In the genomic region with DNA sequence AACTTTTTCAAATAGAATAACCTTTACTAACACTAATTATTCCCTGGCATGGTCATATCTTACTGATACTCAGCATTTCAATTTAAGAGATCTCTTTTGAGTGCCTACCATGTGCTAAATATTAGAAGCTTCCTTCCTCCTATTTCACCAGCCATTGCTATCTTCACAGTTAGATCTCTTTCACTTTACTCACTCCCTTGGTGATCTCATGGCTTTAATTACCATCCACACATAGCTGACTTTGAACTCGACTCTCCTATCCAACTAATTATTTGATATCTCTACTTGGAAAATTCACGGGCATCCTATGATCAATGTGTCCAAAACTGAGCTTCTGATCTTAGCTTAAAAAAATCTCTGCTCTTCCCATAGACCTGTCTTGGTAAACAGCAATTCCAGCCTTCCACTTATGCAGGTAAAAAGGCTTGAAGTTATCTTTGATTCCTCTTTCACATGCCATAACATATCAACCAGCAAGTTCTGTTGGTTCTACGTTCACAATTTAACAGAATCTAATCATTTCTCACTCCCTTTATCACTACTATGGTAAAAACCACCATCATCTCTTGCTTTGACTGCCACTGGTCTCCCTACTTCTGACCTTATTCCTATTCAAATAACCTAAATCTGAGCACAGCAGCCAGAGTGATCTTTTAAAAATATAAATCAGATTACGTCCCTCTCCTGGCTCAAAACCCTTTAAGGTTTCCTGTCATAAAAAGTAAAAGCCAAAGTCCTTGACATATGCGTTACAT, we compare ENCODE assay signal across 25 cellular contexts.
"Had no signal": no experiment of that assay in that cellular context is flagged by ENCODE, and none has a peak within 500 bp of the region (broad histone marks: within the 10 kb centered on the region; RNA-seq: fewer than 3 reads in every experiment).

No MANE protein-coding gene starts in this region.

- H3K27ac Mint-ChIP-seq: activated CD4-positive, alpha-beta memory T cell treated with anti-CD3 and anti-CD28 coated beads, Interleukin-2, amount 10 ng/mL, durations not matched to agents 7 days and 5 days; activated CD4-positive, alpha-beta T cell treated with anti-CD3 and anti-CD28 coated beads, Interleukin-2, amount 10 ng/mL, durations not matched to agents 7 days and 5 days; activated naive CD4-positive, alpha-beta T cell treated with anti-CD3 and anti-CD28 coated beads for 36 hours; activated T-cell treated with anti-CD3 and anti-CD28 coated beads, Interleukin-2, amount 50 U/mL, for 24 hours; stimulated activated naive CD8-positive, alpha-beta T cell treated with anti-CD3 and anti-CD28 coated beads, Interleukin-15, Interleukin-2, amounts not matched to agents 100 ng/mL and 50 ng/mL, for 24 hours had no signal

- H3K27me3 ChIP-seq: brain microvascular endothelial cell, heart left ventricle, uterus had no signal

- DNase-seq: activated CD4-positive, alpha-beta memory T cell treated with anti-CD3 and anti-CD28 coated beads, Interleukin-2, amount 10 ng/mL, durations not matched to agents 7 days and 5 days; activated CD4-positive, alpha-beta T cell treated with anti-CD3 and anti-CD28 coated beads for 1 hour; activated CD4-positive, alpha-beta T cell treated with anti-CD3 and anti-CD28 coated beads, Interleukin-2, amount 10 ng/mL, durations not matched to agents 7 days and 5 days; activated CD8-positive, alpha-beta memory T cell treated with anti-CD3 and anti-CD28 coated beads, Interleukin-2, amount 50 U/mL, for 48 hours; activated effector memory CD4-positive, alpha-beta T cell treated with Interleukin-2 at 50 U/mL for 16 hours; activated naive CD4-positive, alpha-beta T cell treated with anti-CD3 and anti-CD28 coated beads for 36 hours; activated T-cell treated with anti-CD3 and anti-CD28 coated beads, Interleukin-2, amount 50 U/mL, for 24 hours; amniotic stem cell; brain microvascular endothelial cell; caudate nucleus; cortex of kidney; heart left ventricle; hypothalamus; lower lobe of right lung; mesendoderm; nucleus accumbens; right cardiac atrium; stimulated activated CD4-positive, alpha-beta T cell treated with anti-CD3 and anti-CD28 coated beads, Interleukin-2, amount 100 ng/mL, for 48 hours; T-helper 9 cell; trophoblast cell; uterus; WERI-Rb-1 had no signal

- H3K9me3 ChIP-seq: heart left ventricle, lower lobe of right lung, thoracic aorta, uterus had no signal

- H3K4me3 ChIP-seq: heart left ventricle, lower lobe of right lung, thoracic aorta, uterus had no signal

- H3K9me3 Mint-ChIP-seq: activated CD4-positive, alpha-beta memory T cell treated with anti-CD3 and anti-CD28 coated beads, Interleukin-2, amount 10 ng/mL, durations not matched to agents 7 days and 5 days; activated CD4-positive, alpha-beta T cell treated with anti-CD3 and anti-CD28 coated beads, Interleukin-2, amount 10 ng/mL, durations not matched to agents 7 days and 5 days; activated naive CD4-positive, alpha-beta T cell treated with anti-CD3 and anti-CD28 coated beads for 36 hours; activated T-cell treated with anti-CD3 and anti-CD28 coated beads, Interleukin-2, amount 50 U/mL, for 24 hours; stimulated activated naive CD8-positive, alpha-beta T cell treated with anti-CD3 and anti-CD28 coated beads, Interleukin-15, Interleukin-2, amounts not matched to agents 100 ng/mL and 50 ng/mL, for 24 hours had no signal

- H3K27ac ChIP-seq: heart left ventricle, lower lobe of right lung, parathyroid adenoma, thoracic aorta, uterus, WERI-Rb-1 had no signal

- H3K79me2 ChIP-seq: parathyroid adenoma had no signal

- ATAC-seq: heart left ventricle, lower lobe of right lung, right cardiac atrium had no signal

- H3K4me1 ChIP-seq: lower lobe of right lung, parathyroid adenoma, uterus had no signal

- H3K9ac ChIP-seq: parathyroid adenoma had no signal

- H3K4me3 Mint-ChIP-seq: activated CD4-positive, alpha-beta memory T cell treated with anti-CD3 and anti-CD28 coated beads, Interleukin-2, amount 10 ng/mL, durations not matched to agents 7 days and 5 days; activated CD4-positive, alpha-beta T cell treated with anti-CD3 and anti-CD28 coated beads, Interleukin-2, amount 10 ng/mL, durations not matched to agents 7 days and 5 days; activated naive CD4-positive, alpha-beta T cell treated with anti-CD3 and anti-CD28 coated beads for 36 hours; activated T-cell treated with anti-CD3 and anti-CD28 coated beads, Interleukin-2, amount 50 U/mL, for 24 hours; stimulated activated naive CD8-positive, alpha-beta T cell treated with anti-CD3 and anti-CD28 coated beads, Interleukin-15, Interleukin-2, amounts not matched to agents 100 ng/mL and 50 ng/mL, for 24 hours had no signal

- H3K36me3 ChIP-seq: thoracic aorta, uterus had no signal

- H2AFZ ChIP-seq: parathyroid adenoma had no signal

- H3K27me3 Mint-ChIP-seq: activated CD4-positive, alpha-beta memory T cell treated with anti-CD3 and anti-CD28 coated beads, Interleukin-2, amount 10 ng/mL, durations not matched to agents 7 days and 5 days; activated CD4-positive, alpha-beta T cell treated with anti-CD3 and anti-CD28 coated beads, Interleukin-2, amount 10 ng/mL, durations not matched to agents 7 days and 5 days; activated T-cell treated with anti-CD3 and anti-CD28 coated beads, Interleukin-2, amount 50 U/mL, for 24 hours; stimulated activated naive CD8-positive, alpha-beta T cell treated with anti-CD3 and anti-CD28 coated beads, Interleukin-15, Interleukin-2, amounts not matched to agents 100 ng/mL and 50 ng/mL, for 24 hours had no signal
